8 cellular contexts compared by ENCODE assay signal in genomic region chr1:178501705-178502329, GRCh38. TPM values are rescaled to one million over a fixed set of nuclear protein-coding genes. Genes with fewer than 3 reads are reported as not detected.
DNase-seq lines count a peak whose midpoint lies in the region; ATAC-seq lines count a peak whose summit lies in the region.

No MANE protein-coding gene starts in this region.

- POLR2A ChIA-PET in T-cell (lab: Charles Lee) = no interaction called here

- no peaks in the 10 kb centered on the region for H3K36me3 Mint-ChIP-seq in T-cell
- H3K36me3 Mint-ChIP-seq in central memory CD8-positive, alpha-beta T cell (ENCODE audit: insufficient read depth) = no peaks in the 10 kb centered on the region

- DNase-seq in activated CD4-positive, alpha-beta T cell treated with anti-CD3 and anti-CD28 coated beads for 24 hours (ENCODE audit: low read depth in 2 of 2) = peak; percentile 18 to 58
- no peak for DNase-seq in activated CD4-positive, alpha-beta T cell treated with anti-CD3 and anti-CD28 coated beads for 1 hour
- DNase-seq in NCI-H1092 treated with DMSO at 0.1 percent for 48 hours (lab: John Stamatoyannopoulos, UW) = peak; percentile 53
- DNase-seq in T-cell = peak in 23 of 34 experiments; percentile 6 to 37 (median 20)
- DNase-seq in central memory CD8-positive, alpha-beta T cell (ENCODE audit: low spot score in 2 of 2) = no peak
- peak; percentile 75 for DNase-seq in left lobe of liver (ENCODE audit: low spot score)
- DNase-seq in stimulated activated CD4-positive, alpha-beta T cell treated with anti-CD3 and anti-CD28 coated beads, TNF-alpha, amount 100 ng/mL, for 1 hour (ENCODE audit: low read depth in 3 of 3, low spot score in 1 of 3) = peak in 2 of 3 donors; percentile 3 to 16

- H3K4me3 Mint-ChIP-seq in T-cell = no peak overlapping the region
- no peak overlapping the region for H3K4me3 Mint-ChIP-seq in central memory CD8-positive, alpha-beta T cell

- H3K4me1 Mint-ChIP-seq in T-cell = no peaks in the 10 kb centered on the region
- no peaks in the 10 kb centered on the region for H3K4me1 Mint-ChIP-seq in central memory CD8-positive, alpha-beta T cell

- CTCF ChIA-PET in T-cell (lab: Charles Lee) = no interaction called here

- H3K27me3 Mint-ChIP-seq in T-cell = peaks cover 5 to 19% of the 10 kb centered on the region in 2 donors
- H3K27me3 Mint-ChIP-seq in central memory CD8-positive, alpha-beta T cell = peaks cover 34% of the 10 kb centered on the region

- H3K9me3 Mint-ChIP-seq in T-cell = no peaks in the 10 kb centered on the region
- H3K9me3 Mint-ChIP-seq in central memory CD8-positive, alpha-beta T cell = no peaks in the 10 kb centered on the region

- ATAC-seq in HG02623 (IDR thresholded peaks at IDR 0.05; ENCODE audit: unreplicated experiment) (peak; percentile 69), T-cell (replicated peaks in 1 of 4) (peak in 2 of 4 experiments; percentile 29 to 43), left lobe of liver (peak; percentile 91)
- peak; percentile 40 for ATAC-seq in central memory CD8-positive, alpha-beta T cell (replicated peaks; ENCODE audit: extremely low read depth, poor library complexity, severe bottlenecking)

- H3K27ac Mint-ChIP-seq in T-cell = no peak overlapping the region
- H3K27ac Mint-ChIP-seq in central memory CD8-positive, alpha-beta T cell (ENCODE audit: low read depth) = no peak overlapping the region

RNA-seq across cellular contexts. Expression of gene CLEC20A, which starts 5.1 kb away (rescaled TPM):
- total RNA-seq in T-cell (not detected), left lobe of liver (not detected)

RNA-seq across cellular contexts. Expression of gene TEX35, which starts 11.1 kb away (rescaled TPM):
- not detected for total RNA-seq in T-cell
- not detected for total RNA-seq in left lobe of liver

Comparison
In these comparisons a context has a peak if more than half of its experiments do, and no peak if none do; other contexts are left out.
1. DNase-seq: peak in activated CD4-positive, alpha-beta T cell treated with anti-CD3 and anti-CD28 coated beads for 24 hours (2 of 2), NCI-H1092 treated with DMSO at 0.1 percent for 48 hours (single experiment), T-cell (23 of 34), left lobe of liver (single experiment) and stimulated activated CD4-positive, alpha-beta T cell treated with anti-CD3 and anti-CD28 coated beads, TNF-alpha, amount 100 ng/mL, for 1 hour (2 of 3); none in activated CD4-positive, alpha-beta T cell treated with anti-CD3 and anti-CD28 coated beads for 1 hour (single experiment) and central memory CD8-positive, alpha-beta T cell (0 of 2).